ENCODE assay signal across 8 cellular contexts in the genomic region with DNA sequence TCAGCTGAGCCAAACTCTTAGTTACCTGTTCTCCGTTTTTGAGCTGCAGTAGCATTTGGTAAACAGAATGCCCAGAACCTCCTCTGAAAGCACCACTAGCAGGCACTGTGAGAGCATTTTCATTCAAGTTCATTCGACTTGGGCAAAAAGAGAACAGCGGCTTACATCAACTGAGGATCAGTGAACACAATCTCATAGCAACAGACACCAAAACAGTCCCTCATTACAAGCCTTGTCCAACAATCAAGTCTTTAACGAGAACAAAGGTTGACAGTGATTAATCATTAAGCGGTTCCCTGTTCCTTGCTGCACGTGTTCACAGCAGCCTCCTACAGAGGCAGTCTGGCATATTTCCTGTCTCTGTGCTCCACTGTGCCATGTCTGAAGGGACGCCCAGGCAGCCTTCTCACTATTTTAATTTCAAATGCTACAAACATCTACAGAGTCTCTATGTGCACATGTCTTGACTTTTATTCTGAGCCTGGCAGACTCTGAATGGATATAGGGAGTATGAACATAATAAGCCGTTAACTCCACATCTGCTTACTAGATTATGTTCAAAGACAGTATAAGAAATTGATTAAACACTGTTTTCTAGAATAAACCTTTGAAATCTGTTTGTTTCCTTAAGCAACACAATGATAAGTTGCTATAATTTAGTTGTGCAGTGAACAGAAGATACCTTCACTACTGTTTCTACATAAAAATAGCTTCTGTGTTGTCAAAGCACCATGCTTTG.
DNase-seq lines count a peak whose midpoint lies in the region; ATAC-seq and TF ChIP-seq lines count a peak whose summit lies in the region.

No MANE protein-coding gene starts in this region.

- H3K36me3 Mint-ChIP-seq in WTC11, result no peaks in the 10 kb centered on the region

- H3K27ac Mint-ChIP-seq in WTC11, result no peak overlapping the region

- no peak overlapping the region for H3K4me3 Mint-ChIP-seq in WTC11

- H3K9ac ChIP-seq in liver (ENCODE audit: low read depth in 1 of 2, low read length in 2 of 2), result no peak overlapping the region

- no peak overlapping the region for H3K4me3 ChIP-seq in liver (ENCODE audit: low read depth in 1 of 3, low read length in 3 of 3)

- TF ChIP-seq CTCF in GM10266 (IDR thresholded peaks at IDR 0.05; ENCODE audit: control insufficient read depth, insufficient read depth, low read depth, missing control alignments) (peak; percentile 61), WTC11 (IDR thresholded peaks at IDR 0.05) (no peak), liver (IDR thresholded peaks at IDR 0.05; ENCODE audit: low read depth, low read length, missing input control) (peak; percentile 16)

- ATAC-seq in GM21825 (IDR thresholded peaks at IDR 0.05; ENCODE audit: unreplicated experiment), result peak; percentile 94
- peak; percentile 59 for ATAC-seq in WTC11
- ATAC-seq in stimulated activated naive CD8-positive, alpha-beta T cell treated with anti-CD3 and anti-CD28 coated beads, Interleukin-15, Interleukin-2, amounts not matched to agents 100 U/mL and 50 U/mL, for 24 hours, result peak; percentile 80

- H3K36me3 ChIP-seq in liver (ENCODE audit: control insufficient read depth in 4 of 4, insufficient read depth in 3 of 4, low read depth in 1 of 4, low read length in 3 of 4), result no peaks in the 10 kb centered on the region

- peaks cover 0 to 3% (median 0%) of the 10 kb centered on the region in 4 donors for H3K4me1 ChIP-seq in liver (ENCODE audit: control insufficient read depth in 4 of 4, insufficient read depth in 4 of 4, low read length in 3 of 4)

- H3K27ac ChIP-seq in cingulate gyrus (ENCODE audit: low read depth, low read length) (peak overlapping the region; percentile 51), liver (ENCODE audit: low read depth in 1 of 2, low read length in 2 of 2) (peak overlapping the region in 1 of 2 donors; percentile 25)

- peak; percentile 50 to 70 for TF ChIP-seq RAD21 in liver (IDR thresholded peaks at IDR 0.05)

- peaks cover 56% of the 10 kb centered on the region for H3K4me1 Mint-ChIP-seq in WTC11

- H3K27me3 Mint-ChIP-seq in WTC11 (ENCODE audit: low read depth), result no peaks in the 10 kb centered on the region

- H3K9me3 Mint-ChIP-seq in WTC11, result no peaks in the 10 kb centered on the region

- H3K27me3 ChIP-seq in liver (ENCODE audit: control insufficient read depth in 4 of 4, insufficient read depth in 4 of 4, low read length in 3 of 4), result peaks cover 0 to 2% (median 0%) of the 10 kb centered on the region in 4 donors

- DNase-seq in GM10266 (ENCODE audit: extremely low spot score), result peak; percentile 51
- DNase-seq in LHCN-M2 (ENCODE audit: low read depth), result peak; percentile 87
- no peak for DNase-seq in WTC11 (ENCODE audit: low spot score)
- peak; percentile 44 for DNase-seq in stimulated activated naive CD8-positive, alpha-beta T cell treated with anti-CD3 and anti-CD28 coated beads, Interleukin-15, Interleukin-2, amounts not matched to agents 100 U/mL and 50 U/mL, for 24 hours
- no peak for DNase-seq in SIG-M5 treated with dmso at 0.1 percent for 504 hours (lab: John Stamatoyannopoulos, UW; ENCODE audit: unreplicated experiment)

- H3K9me3 ChIP-seq in liver (ENCODE audit: control insufficient read depth in 4 of 4, low read length in 3 of 4), result peaks cover 0 to 3% (median under 1%) of the 10 kb centered on the region in 4 donors

- POLR2A ChIA-PET in WTC11 (lab: Charles Lee), result no interaction called here

- CTCF ChIA-PET in WTC11 (lab: Charles Lee), result interaction anchor here (1.0 to 1.6 kb wide), 3 partner anchors 17 to 331 kb away, joined by 3 to 6 read pairs (median 3); a partner anchor contains a TSS

- WGBS in liver, result 36% methylated on average over 8 of the region's 8 CpGs

TF ChIP-seq in WTC11, 78 proteins besides CTCF, POLR2A, EP300 and RAD21:
- TF ChIP-seq, protein P1, sequence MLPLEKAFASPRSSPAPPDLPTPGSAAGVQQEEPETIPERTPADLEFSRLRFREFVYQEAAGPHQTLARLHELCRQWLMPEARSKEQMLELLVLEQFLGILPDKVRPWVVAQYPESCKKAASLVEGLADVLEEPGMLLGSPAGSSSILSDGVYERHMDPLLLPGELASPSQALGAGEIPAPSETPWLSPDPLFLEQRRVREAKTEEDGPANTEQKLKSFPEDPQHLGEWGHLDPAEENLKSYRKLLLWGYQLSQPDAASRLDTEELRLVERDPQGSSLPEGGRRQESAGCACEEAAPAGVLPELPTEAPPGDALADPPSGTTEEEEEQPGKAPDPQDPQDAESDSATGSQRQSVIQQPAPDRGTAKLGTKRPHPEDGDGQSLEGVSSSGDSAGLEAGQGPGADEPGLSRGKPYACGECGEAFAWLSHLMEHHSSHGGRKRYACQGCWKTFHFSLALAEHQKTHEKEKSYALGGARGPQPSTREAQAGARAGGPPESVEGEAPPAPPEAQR (CRISPR knock-in tag; IDR thresholded peaks at IDR 0.05), result no peak
- TF ChIP-seq ZNF396 (CRISPR knock-in tag; IDR thresholded peaks at IDR 0.05; ENCODE audit: borderline replicate concordance) (no peak), RORB (CRISPR knock-in tag; IDR thresholded peaks at IDR 0.05) (no peak), GABPB1 (CRISPR knock-in tag; IDR thresholded peaks at IDR 0.05) (0 out of 2 replicates have a peak, but pooled peaks have one; percentile 79), CREM (CRISPR knock-in tag; IDR thresholded peaks at IDR 0.05) (no peak), ZNF317 (CRISPR knock-in tag; IDR thresholded peaks at IDR 0.05; ENCODE audit: borderline replicate concordance, low read depth) (no peak)

TF ChIP-seq in liver, 16 proteins besides CTCF, POLR2A, EP300 and RAD21:
- TF ChIP-seq NR2F2 (IDR thresholded peaks at IDR 0.05) (peak; percentile 17), YY1 (IDR thresholded peaks at IDR 0.05) (no peak), TAF1 (conservative IDR thresholded peaks at IDR 0.05) (no peak), HNF4A (conservative IDR thresholded peaks at IDR 0.05) (no peak), EGR1 (IDR thresholded peaks at IDR 0.05; ENCODE audit: low read depth in 2 of 2) (no peak), GABPA (IDR thresholded peaks at IDR 0.05 in 1 of 2, conservative IDR thresholded peaks at IDR 0.05 in 1 of 2) (no peak), JUND (IDR thresholded peaks at IDR 0.05) (no peak), FOXA2 (IDR thresholded peaks at IDR 0.05) (no peak), HNF4G (IDR thresholded peaks at IDR 0.05) (no peak), FOXA1 (IDR thresholded peaks at IDR 0.05) (no peak), SP1 (IDR thresholded peaks at IDR 0.05) (peak; percentile 33)
- TF ChIP-seq, protein P2, sequence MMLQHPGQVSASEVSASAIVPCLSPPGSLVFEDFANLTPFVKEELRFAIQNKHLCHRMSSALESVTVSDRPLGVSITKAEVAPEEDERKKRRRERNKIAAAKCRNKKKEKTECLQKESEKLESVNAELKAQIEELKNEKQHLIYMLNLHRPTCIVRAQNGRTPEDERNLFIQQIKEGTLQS (IDR thresholded peaks at IDR 0.05), result no peak
- TF ChIP-seq, protein P3, sequence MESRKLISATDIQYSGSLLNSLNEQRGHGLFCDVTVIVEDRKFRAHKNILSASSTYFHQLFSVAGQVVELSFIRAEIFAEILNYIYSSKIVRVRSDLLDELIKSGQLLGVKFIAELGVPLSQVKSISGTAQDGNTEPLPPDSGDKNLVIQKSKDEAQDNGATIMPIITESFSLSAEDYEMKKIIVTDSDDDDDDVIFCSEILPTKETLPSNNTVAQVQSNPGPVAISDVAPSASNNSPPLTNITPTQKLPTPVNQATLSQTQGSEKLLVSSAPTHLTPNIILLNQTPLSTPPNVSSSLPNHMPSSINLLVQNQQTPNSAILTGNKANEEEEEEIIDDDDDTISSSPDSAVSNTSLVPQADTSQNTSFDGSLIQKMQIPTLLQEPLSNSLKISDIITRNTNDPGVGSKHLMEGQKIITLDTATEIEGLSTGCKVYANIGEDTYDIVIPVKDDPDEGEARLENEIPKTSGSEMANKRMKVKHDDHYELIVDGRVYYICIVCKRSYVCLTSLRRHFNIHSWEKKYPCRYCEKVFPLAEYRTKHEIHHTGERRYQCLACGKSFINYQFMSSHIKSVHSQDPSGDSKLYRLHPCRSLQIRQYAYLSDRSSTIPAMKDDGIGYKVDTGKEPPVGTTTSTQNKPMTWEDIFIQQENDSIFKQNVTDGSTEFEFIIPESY (IDR thresholded peaks at IDR 0.05), result no peak
- TF ChIP-seq, protein P4, sequence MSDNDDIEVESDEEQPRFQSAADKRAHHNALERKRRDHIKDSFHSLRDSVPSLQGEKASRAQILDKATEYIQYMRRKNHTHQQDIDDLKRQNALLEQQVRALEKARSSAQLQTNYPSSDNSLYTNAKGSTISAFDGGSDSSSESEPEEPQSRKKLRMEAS (IDR thresholded peaks at IDR 0.05), result no peak

Comparison
In these comparisons a context has a peak if more than half of its experiments do, and no peak if none do; other contexts are left out.
1. DNase-seq: peak in GM10266 (single experiment), LHCN-M2 (single experiment) and stimulated activated naive CD8-positive, alpha-beta T cell treated with anti-CD3 and anti-CD28 coated beads, Interleukin-15, Interleukin-2, amounts not matched to agents 100 U/mL and 50 U/mL, for 24 hours (single experiment); none in WTC11 (single experiment) and SIG-M5 treated with dmso at 0.1 percent for 504 hours (single experiment).
2. Peak in every context shown above with its lines, with median percentiles within 50 percentile points of each other: ATAC-seq.